12 cellular contexts compared by ENCODE assay signal in genomic region chr3:59426851-59427565, GRCh38.
DNase-seq lines count a peak whose midpoint lies in the region; ATAC-seq, FAIRE-seq and TF ChIP-seq lines count a peak whose summit lies in the region.
"Had no signal": no experiment of that assay in that cellular context is flagged by ENCODE, and none has a peak within 500 bp of the region (broad histone marks: within the 10 kb centered on the region; RNA-seq: fewer than 3 reads in every experiment).

No MANE protein-coding gene starts in this region.

- no peaks in the 10 kb centered on the region for H3K36me3 ChIP-seq in small intestine (ENCODE audit: control insufficient read depth in 2 of 2, insufficient read depth in 2 of 2, low read length in 2 of 2)
- H3K36me3 ChIP-seq in body of pancreas (replicated peaks in 1 of 2; ENCODE audit: insufficient read depth in 1 of 2, low read depth in 2 of 2), result no peaks in the 10 kb centered on the region
- H3K36me3 ChIP-seq: heart right ventricle, upper lobe of left lung had no signal

- intact Hi-C loops in body of pancreas (cut with DNase I), result no loop called here

- TF ChIP-seq CTCF in body of pancreas (IDR thresholded peaks at IDR 0.05), result no peak

- DNase-seq in AG20443 (ENCODE audit: low spot score) (peak; percentile 72), HCEC 1CT (peak; percentile 93), immature natural killer cell (peak; percentile 19 to 34 (median 24)), small intestine (no peak), body of pancreas (no peak)
- no peak for DNase-seq in stimulated activated CD4-positive, alpha-beta T cell treated with anti-CD3 and anti-CD28 coated beads, Interleukin-4, amount 100 ng/mL, for 24 hours
- DNase-seq: heart right ventricle; stimulated activated CD4-positive, alpha-beta T cell treated with anti-CD3 and anti-CD28 coated beads, Interleukin-2, amount 100 ng/mL, for 48 hours; upper lobe of left lung had no signal

- TF ChIP-seq POLR2A in body of pancreas (IDR thresholded peaks at IDR 0.05), result no peak

- peak overlapping the region; percentile 18 for H3K27ac Mint-ChIP-seq in activated T-helper 17 cell treated with anti-CD3 and anti-CD28 coated beads, Interleukin-2, amount 50 U/mL, for 72 hours
- H3K27ac Mint-ChIP-seq in immature natural killer cell, result peak overlapping the region in 5 of 6 donors; percentile 10 to 55 (median 23)

- H3K9me3 ChIP-seq in small intestine (ENCODE audit: control insufficient read depth, low read depth) (no peaks in the 10 kb centered on the region), body of pancreas (no peaks in the 10 kb centered on the region)
- H3K9me3 ChIP-seq: heart right ventricle, upper lobe of left lung had no signal

- H3K4me1 Mint-ChIP-seq in activated T-helper 17 cell treated with anti-CD3 and anti-CD28 coated beads, Interleukin-2, amount 50 U/mL, for 72 hours, result peaks cover 53% of the 10 kb centered on the region
- H3K4me1 Mint-ChIP-seq in immature natural killer cell, result peaks cover 46 to 52% of the 10 kb centered on the region in 2 donors

- H3K4me3 ChIP-seq in small intestine (ENCODE audit: low read depth in 1 of 2, low read length in 2 of 2) (no peak overlapping the region), body of pancreas (no peak overlapping the region)
- H3K4me3 ChIP-seq: heart right ventricle, upper lobe of left lung had no signal

- H3K27me3 ChIP-seq in small intestine (ENCODE audit: control insufficient read depth in 2 of 2, insufficient read depth in 2 of 2, low read length in 2 of 2) (no peaks in the 10 kb centered on the region), body of pancreas (no peaks in the 10 kb centered on the region)
- H3K27me3 ChIP-seq: heart right ventricle, upper lobe of left lung had no signal

- H3K9me3 Mint-ChIP-seq in activated T-helper 17 cell treated with anti-CD3 and anti-CD28 coated beads, Interleukin-2, amount 50 U/mL, for 72 hours, result no peaks in the 10 kb centered on the region
- no peaks in the 10 kb centered on the region for H3K9me3 Mint-ChIP-seq in immature natural killer cell
- H3K9me3 Mint-ChIP-seq: IgD-negative memory B cell had no signal

- no peaks in the 10 kb centered on the region for H3K4me1 ChIP-seq in small intestine (ENCODE audit: control insufficient read depth in 2 of 2, insufficient read depth in 1 of 2, low read depth in 1 of 2, low read length in 1 of 2)
- H3K4me1 ChIP-seq in body of pancreas, result no peaks in the 10 kb centered on the region

- H3K36me3 Mint-ChIP-seq in activated T-helper 17 cell treated with anti-CD3 and anti-CD28 coated beads, Interleukin-2, amount 50 U/mL, for 72 hours (ENCODE audit: low read depth), result no peaks in the 10 kb centered on the region
- H3K36me3 Mint-ChIP-seq in immature natural killer cell, result peaks cover 0 to 3% (median 0%) of the 10 kb centered on the region in 3 donors
- H3K36me3 Mint-ChIP-seq: IgD-negative memory B cell had no signal

- WGBS in small intestine, 3 donors, result 65 to 75% (median 72%) methylated on average over 9 of the region's 9 CpGs
- WGBS in body of pancreas, 2 donors, result 72 to 80% methylated on average over 9 of the region's 9 CpGs

- H3K4me3 Mint-ChIP-seq in activated T-helper 17 cell treated with anti-CD3 and anti-CD28 coated beads, Interleukin-2, amount 50 U/mL, for 72 hours, result peak overlapping the region; percentile 36
- H3K4me3 Mint-ChIP-seq in immature natural killer cell, result peak overlapping the region in 4 of 5 donors; percentile 1 to 63 (median 32)
- H3K4me3 Mint-ChIP-seq: IgD-negative memory B cell had no signal

- H3K27me3 Mint-ChIP-seq in activated T-helper 17 cell treated with anti-CD3 and anti-CD28 coated beads, Interleukin-2, amount 50 U/mL, for 72 hours, result peaks cover 3% of the 10 kb centered on the region
- H3K27me3 Mint-ChIP-seq in immature natural killer cell (ENCODE audit: low read depth in 3 of 3), result peaks cover 2 to 15% (median 5%) of the 10 kb centered on the region in 3 donors
- H3K27me3 Mint-ChIP-seq: IgD-negative memory B cell had no signal

- ATAC-seq in activated T-helper 17 cell treated with anti-CD3 and anti-CD28 coated beads, Interleukin-2, amount 50 U/mL, for 72 hours (replicated peaks), result peak; percentile 55
- ATAC-seq in GM21529 (IDR thresholded peaks at IDR 0.05; ENCODE audit: unreplicated experiment) (no peak), body of pancreas (no peak)
- ATAC-seq: heart right ventricle had no signal

- FAIRE-seq in small intestine (lab: Jason Lieb, UNC), result no peak

- H3K27ac ChIP-seq in small intestine (ENCODE audit: low read depth in 1 of 2, low read length in 1 of 2) (no peak overlapping the region), body of pancreas (no peak overlapping the region)
- H3K27ac ChIP-seq: heart right ventricle, upper lobe of left lung had no signal

Comparison
In these comparisons a context has a peak if more than half of its experiments do, and no peak if none do; other contexts are left out.
1. DNase-seq: peak in AG20443 (single experiment), HCEC 1CT (single experiment) and immature natural killer cell (3 of 3); none in stimulated activated CD4-positive, alpha-beta T cell treated with anti-CD3 and anti-CD28 coated beads, Interleukin-4, amount 100 ng/mL, for 24 hours (single experiment), small intestine (single experiment) and body of pancreas (0 of 4).